2 cellular contexts compared by ENCODE assay signal in genomic region chr2:159868598-159869159, GRCh38. TPM values are rescaled to one million over a fixed set of nuclear protein-coding genes. Genes with fewer than 3 reads are reported as not detected.
"Had no signal": no experiment of that assay in that cellular context is flagged by ENCODE, and none has a peak within 500 bp of the region (broad histone marks: within the 10 kb centered on the region; RNA-seq: fewer than 3 reads in every experiment).

No MANE protein-coding gene starts in this region.

RNA-seq across cellular contexts. Expression of gene LY75, which starts 35.9 kb away (rescaled TPM):
- total RNA-seq: smooth muscle cell had no signal
- polyA plus RNA-seq: neural cell had no signal
